ENCODE assay signal across 2 cellular contexts in the genomic region with DNA sequence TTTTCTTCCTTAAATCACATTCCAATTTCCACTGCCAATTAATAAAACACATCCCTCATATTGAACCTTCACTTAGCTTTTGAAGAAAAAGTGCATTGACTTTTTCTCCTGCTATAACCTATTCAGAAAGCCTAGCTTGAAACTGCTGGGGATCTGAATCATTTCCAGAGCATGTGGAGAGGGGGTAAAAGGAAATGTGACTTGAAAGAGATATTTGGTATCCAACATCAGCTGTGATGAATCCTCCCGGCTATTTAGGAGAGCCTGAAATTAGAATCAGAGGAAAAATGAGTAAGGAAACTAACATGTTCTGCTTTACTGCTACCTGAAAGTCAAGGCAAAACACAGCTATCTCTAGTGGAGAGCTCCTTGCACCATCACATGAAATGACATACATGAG.
TF ChIP-seq lines count a peak whose summit lies in the region.

No MANE protein-coding gene starts in this region.

TF ChIP-seq in IMR-90, 13 proteins besides CTCF, POLR2A, EP300 and RAD21:
- no peak for TF ChIP-seq CEBPB (IDR thresholded peaks at IDR 0.05; ENCODE audit: low read depth, low read length)

TF ChIP-seq in K562, 482 proteins besides CTCF, POLR2A, EP300 and RAD21:
- TF ChIP-seq ZNF668 (CRISPR knock-in tag; IDR thresholded peaks at IDR 0.05) (no peak), CBX8 (IDR thresholded peaks at IDR 0.05; ENCODE audit: borderline replicate concordance, extremely low read depth, low read depth, low read length, poor library complexity, severe bottlenecking) (peak; percentile 6)
